ENCODE assay signal across 12 cellular contexts in the genomic region with DNA sequence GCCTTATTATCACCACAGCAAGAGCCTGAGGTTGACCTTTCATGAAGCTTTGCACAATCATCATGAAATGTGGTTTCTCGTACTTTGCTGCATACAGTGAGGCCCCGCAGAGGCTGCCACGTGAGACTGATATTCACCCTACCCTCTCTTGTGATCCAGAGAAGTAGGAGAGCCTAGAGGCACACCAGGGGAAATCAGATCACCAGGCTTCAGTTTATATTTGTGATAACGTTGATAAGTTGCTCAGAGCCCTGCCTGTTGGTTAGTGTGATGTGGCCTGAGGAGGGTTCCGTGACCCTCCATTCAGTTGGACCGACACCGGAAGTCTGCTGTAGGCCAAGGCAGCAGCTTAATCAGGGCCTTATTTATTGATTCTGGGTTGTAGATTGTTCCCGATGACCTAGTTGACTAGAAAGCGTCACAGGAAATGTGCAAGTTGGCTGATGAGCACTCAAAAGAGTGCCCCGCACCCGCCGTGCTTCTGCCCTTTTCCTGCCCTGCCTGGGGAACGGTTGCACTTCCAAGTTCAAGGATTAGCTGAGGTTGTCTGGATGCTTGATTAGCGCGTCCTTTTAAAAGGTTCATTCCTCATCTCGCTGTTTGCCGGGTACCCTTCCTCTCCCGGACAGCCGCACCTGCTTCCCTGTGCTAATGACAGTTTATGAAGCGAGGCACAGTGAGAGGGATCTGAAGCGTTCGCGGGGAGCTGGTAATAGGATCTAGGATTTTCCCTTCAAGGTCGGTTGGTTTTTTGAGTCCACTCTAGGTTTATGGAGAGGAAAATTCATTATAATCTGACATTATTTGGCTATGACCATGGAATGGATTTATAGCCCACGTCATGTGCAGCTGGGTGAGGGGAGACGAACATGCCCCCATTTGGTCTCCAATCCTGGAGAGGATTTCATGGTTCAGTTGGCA.
A peak's percentile ranks its signal among the peaks of the same experiment; 100 is the strongest.
DNase-seq lines count a peak whose midpoint lies in the region; ATAC-seq and TF ChIP-seq lines count a peak whose summit lies in the region.
"Had no signal": no experiment of that assay in that cellular context is flagged by ENCODE, and none has a peak within 500 bp of the region (broad histone marks: within the 10 kb centered on the region; RNA-seq: fewer than 3 reads in every experiment).

No MANE protein-coding gene starts in this region.

- H3K27ac Mint-ChIP-seq in stimulated activated naive CD8-positive, alpha-beta T cell treated with anti-CD3 and anti-CD28 coated beads, Interleukin-15, amount 100 ng/mL, for 72 hours: no peak overlapping the region
- H3K27ac Mint-ChIP-seq: endodermal cell had no signal

- no peaks in the 10 kb centered on the region for H3K27me3 Mint-ChIP-seq in stimulated activated naive CD8-positive, alpha-beta T cell treated with anti-CD3 and anti-CD28 coated beads, Interleukin-15, amount 100 ng/mL, for 72 hours

- no peak overlapping the region for H3K4me3 Mint-ChIP-seq in stimulated activated naive CD8-positive, alpha-beta T cell treated with anti-CD3 and anti-CD28 coated beads, Interleukin-15, amount 100 ng/mL, for 72 hours
- H3K4me3 Mint-ChIP-seq: endodermal cell had no signal

- peak; percentile 26 for DNase-seq in left ventricle myocardium superior
- no peak for DNase-seq in left cardiac atrium
- peak; percentile 96 for DNase-seq in NCI-H510A (lab: John Stamatoyannopoulos, UW)
- DNase-seq in choroid plexus epithelial cell (ENCODE audit: low read depth): peak; percentile 73
- DNase-seq in stimulated activated naive CD8-positive, alpha-beta T cell treated with anti-CD3 and anti-CD28 coated beads, Interleukin-15, amount 100 ng/mL, for 72 hours: no peak
- DNase-seq in DMS 273 treated with DMSO at 0.1 percent for 48 hours (lab: John Stamatoyannopoulos, UW): no peak
- DNase-seq: activated CD4-positive, alpha-beta T cell treated with anti-CD3 and anti-CD28 coated beads, Interleukin-2, amount 50 U/mL, for 1 hour; endodermal cell; hypothalamus; MG63 had no signal

- peaks cover 38% of the 10 kb centered on the region for H3K4me1 Mint-ChIP-seq in stimulated activated naive CD8-positive, alpha-beta T cell treated with anti-CD3 and anti-CD28 coated beads, Interleukin-15, amount 100 ng/mL, for 72 hours

- H3K4me3 ChIP-seq in choroid plexus epithelial cell (ENCODE audit: low read depth, low read length): no peak overlapping the region
- H3K4me3 ChIP-seq: MG63 had no signal

- no peak for ATAC-seq in left ventricle myocardium superior
- no peak for ATAC-seq in left cardiac atrium
- peak; percentile 50 for ATAC-seq in stimulated activated naive CD8-positive, alpha-beta T cell treated with anti-CD3 and anti-CD28 coated beads, Interleukin-15, amount 100 ng/mL, for 72 hours
- no peak for ATAC-seq in HG03039 (IDR thresholded peaks at IDR 0.05; ENCODE audit: unreplicated experiment)
- ATAC-seq in HG03175 (IDR thresholded peaks at IDR 0.05; ENCODE audit: unreplicated experiment): no peak

- intact Hi-C loops in left ventricle myocardium superior (cut with micrococcal nuclease): no loop called here
- intact Hi-C loops in left cardiac atrium (cut with DNase I): no loop called here

- H3K9me3 Mint-ChIP-seq in stimulated activated naive CD8-positive, alpha-beta T cell treated with anti-CD3 and anti-CD28 coated beads, Interleukin-15, amount 100 ng/mL, for 72 hours: no peaks in the 10 kb centered on the region
- H3K9me3 Mint-ChIP-seq: endodermal cell had no signal

- no peak for TF ChIP-seq CTCF in choroid plexus epithelial cell (conservative IDR thresholded peaks at IDR 0.05; ENCODE audit: low read depth, low read length)

Comparison
In these comparisons a context has a peak if more than half of its experiments do, and no peak if none do; other contexts are left out.
1. DNase-seq: peak in left ventricle myocardium superior (single experiment), NCI-H510A (single experiment) and choroid plexus epithelial cell (single experiment); none in left cardiac atrium (single experiment), stimulated activated naive CD8-positive, alpha-beta T cell treated with anti-CD3 and anti-CD28 coated beads, Interleukin-15, amount 100 ng/mL, for 72 hours (0 of 2) and DMS 273 treated with DMSO at 0.1 percent for 48 hours (single experiment).